ENCODE assay signal across 16 cellular contexts in genomic region chr3:78101363-78101762, GRCh38.
DNase-seq lines count a peak whose midpoint lies in the region; ATAC-seq, FAIRE-seq and TF ChIP-seq lines count a peak whose summit lies in the region.
"Had no signal": no experiment of that assay in that cellular context is flagged by ENCODE, and none has a peak within 500 bp of the region (broad histone marks: within the 10 kb centered on the region; RNA-seq: fewer than 3 reads in every experiment).

No MANE protein-coding gene starts in this region.

- peak; percentile 78 for FAIRE-seq in RCC 7860 (lab: Jason Lieb, UNC)
- FAIRE-seq: colon, endothelial cell of umbilical vein had no signal

- TF ChIP-seq CTCF in fibroblast of mammary gland (conservative IDR thresholded peaks at IDR 0.05; ENCODE audit: control insufficient read depth, insufficient read depth, low read depth, low read length) = no peak
- TF ChIP-seq CTCF in esophagus muscularis mucosa (IDR thresholded peaks at IDR 0.05) = no peak

- WGBS in esophagus muscularis mucosa = 42% methylated on average over 2 of the region's 2 CpGs

- H3K36me3 ChIP-seq in esophagus muscularis mucosa = no peaks in the 10 kb centered on the region
- H3K36me3 ChIP-seq: left lung had no signal

- no peak for TF ChIP-seq POLR2A in esophagus muscularis mucosa (IDR thresholded peaks at IDR 0.05; ENCODE audit: low read depth)

- DNase-seq in DMS114 treated with DMSO at 0.1 percent for 48 hours (lab: John Stamatoyannopoulos, UW; ENCODE audit: unreplicated experiment) (peak; percentile 57), RCC 7860 (ENCODE audit: low spot score) (peak; percentile 53), fibroblast of mammary gland (ENCODE audit: low read depth) (peak; percentile 47), non-pigmented ciliary epithelial cell (ENCODE audit: low read depth) (peak; percentile 84), NCI-H510A (lab: John Stamatoyannopoulos, UW) (no peak), esophagus muscularis mucosa (ENCODE audit: extremely low spot score) (no peak)
- DNase-seq: DMS79, KBM-7, left lung, NCI-H1105 had no signal

- H3K27me3 ChIP-seq in esophagus muscularis mucosa = no peaks in the 10 kb centered on the region
- H3K27me3 ChIP-seq: hepatocyte, left lung had no signal

- no peak for ATAC-seq in HG02840 (IDR thresholded peaks at IDR 0.05; ENCODE audit: low FRiP score, unreplicated experiment)
- ATAC-seq: activated naive CD4-positive, alpha-beta T cell treated with anti-CD3 and anti-CD28 coated beads, Interleukin-2, amount 50 U/mL, for 72 hours; left lung had no signal

- intact Hi-C loops in esophagus muscularis mucosa (cut with DNase I) = no loop called here

- no peak for TF ChIP-seq EP300 in esophagus muscularis mucosa (IDR thresholded peaks at IDR 0.05)

- H3K9me3 ChIP-seq in esophagus muscularis mucosa = no peaks in the 10 kb centered on the region
- H3K9me3 ChIP-seq: left lung had no signal

- H3K4me1 ChIP-seq in esophagus muscularis mucosa = peaks cover 0 to 7% (median 0%) of the 10 kb centered on the region in 4 donors
- H3K4me1 ChIP-seq: left lung had no signal

- no peak overlapping the region for H3K4me3 ChIP-seq in fibroblast of mammary gland (ENCODE audit: control insufficient read depth, low read depth, low read length)
- H3K4me3 ChIP-seq in esophagus muscularis mucosa = no peak overlapping the region
- H3K4me3 ChIP-seq: hepatocyte, left lung had no signal

- no peak overlapping the region for H3K27ac ChIP-seq in esophagus muscularis mucosa (replicated peaks in 1 of 4)
- H3K27ac ChIP-seq: C4-2B, hepatocyte, left lung had no signal

Comparison
In these comparisons a context has a peak if more than half of its experiments do, and no peak if none do; other contexts are left out.
1. DNase-seq: peak in DMS114 treated with DMSO at 0.1 percent for 48 hours (single experiment), RCC 7860 (single experiment), fibroblast of mammary gland (single experiment) and non-pigmented ciliary epithelial cell (single experiment); none in NCI-H510A (single experiment) and esophagus muscularis mucosa (single experiment).